18 cellular contexts compared by ENCODE assay signal in the genomic region with DNA sequence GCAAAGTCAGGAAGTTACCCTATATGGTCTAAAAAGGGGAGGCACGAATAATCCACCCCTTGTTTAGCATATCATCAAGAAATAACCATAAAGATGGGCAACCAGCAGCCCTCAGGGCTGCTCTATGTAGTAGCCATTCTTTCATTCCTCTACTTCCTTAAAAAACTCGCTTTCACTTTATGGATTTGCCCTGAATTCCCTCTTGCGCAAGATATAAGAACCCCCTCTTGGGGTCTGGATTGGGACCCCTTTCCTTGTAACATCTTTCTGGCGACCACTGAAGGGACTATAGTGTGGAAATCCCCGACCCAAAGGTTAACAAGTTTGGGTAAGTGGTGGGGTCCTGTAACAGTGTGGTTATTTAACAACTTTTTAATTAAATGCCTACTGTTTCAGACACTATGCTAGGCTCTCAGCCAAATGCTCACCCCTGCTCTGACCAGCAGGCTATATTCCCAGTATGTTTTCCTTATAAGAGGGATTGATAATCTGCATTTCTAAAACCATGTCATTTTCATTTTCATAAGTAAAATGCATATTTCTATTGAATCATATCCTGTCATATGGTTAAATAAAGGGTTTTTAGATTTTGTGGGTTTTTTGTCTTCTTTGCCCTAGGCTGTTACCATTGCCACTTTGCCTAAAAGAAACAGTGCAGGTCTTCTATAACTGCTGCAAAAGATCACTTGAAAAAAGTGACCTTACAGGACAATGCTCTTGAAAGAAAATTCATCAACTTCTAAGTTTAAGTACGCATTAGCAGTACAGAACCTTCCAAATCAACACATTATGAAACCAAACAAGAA. TPM values are rescaled to one million over a fixed set of nuclear protein-coding genes. Genes with fewer than 3 reads are reported as not detected.
DNase-seq lines count a peak whose midpoint lies in the region; ATAC-seq, FAIRE-seq and TF ChIP-seq lines count a peak whose summit lies in the region.
"Had no signal": no experiment of that assay in that cellular context is flagged by ENCODE, and none has a peak within 500 bp of the region (broad histone marks: within the 10 kb centered on the region; RNA-seq: fewer than 3 reads in every experiment).

No MANE protein-coding gene starts in this region.

- peaks cover 8% of the 10 kb centered on the region for H3K36me3 Mint-ChIP-seq in activated CD4-positive, alpha-beta T cell treated with anti-CD3 and anti-CD28 coated beads for 36 hours (ENCODE audit: low read depth)
- peaks cover 10% of the 10 kb centered on the region for H3K36me3 Mint-ChIP-seq in activated naive CD8-positive, alpha-beta T cell treated with anti-CD3 and anti-CD28 coated beads, Interleukin-2, amount 50 U/mL, for 24 hours (ENCODE audit: low read depth)
- H3K36me3 Mint-ChIP-seq in osteocyte (ENCODE audit: unreplicated experiment), result peaks cover 5% of the 10 kb centered on the region

- FAIRE-seq in GM19239 (lab: Jason Lieb, UNC), result no peak

- H3K9me3 ChIP-seq in osteoblast (ENCODE audit: low read depth, low read length), result no peaks in the 10 kb centered on the region
- H3K9me3 ChIP-seq: MG63 had no signal

- no peak overlapping the region for H3K4me3 Mint-ChIP-seq in activated CD4-positive, alpha-beta T cell treated with anti-CD3 and anti-CD28 coated beads for 36 hours
- no peak overlapping the region for H3K4me3 Mint-ChIP-seq in activated naive CD8-positive, alpha-beta T cell treated with anti-CD3 and anti-CD28 coated beads, Interleukin-2, amount 50 U/mL, for 24 hours
- H3K4me3 Mint-ChIP-seq in osteocyte (ENCODE audit: unreplicated experiment), result no peak overlapping the region
- H3K4me3 Mint-ChIP-seq: CD14-positive monocyte had no signal

- H3K4me2 ChIP-seq in osteoblast (ENCODE audit: insufficient read depth, low read length), result no peak overlapping the region
- H3K4me2 ChIP-seq: KMS-11 had no signal

- POLR2A ChIA-PET in activated CD4-positive, alpha-beta T cell treated with anti-CD3 and anti-CD28 coated beads for 36 hours (lab: Charles Lee), result no interaction called here

- H3K4me1 ChIP-seq in osteoblast (ENCODE audit: insufficient read depth, low read length), result no peaks in the 10 kb centered on the region

- H3K27me3 ChIP-seq in osteoblast (ENCODE audit: insufficient read depth, low read length), result no peaks in the 10 kb centered on the region
- H3K27me3 ChIP-seq: MG63 had no signal

- peaks cover 2% of the 10 kb centered on the region for H3K79me2 ChIP-seq in osteoblast (ENCODE audit: insufficient read depth, low read length)

- H2AFZ ChIP-seq in osteoblast (ENCODE audit: low read length), result no peak overlapping the region

- no peaks in the 10 kb centered on the region for H3K27me3 Mint-ChIP-seq in activated CD4-positive, alpha-beta T cell treated with anti-CD3 and anti-CD28 coated beads for 36 hours
- H3K27me3 Mint-ChIP-seq in activated naive CD8-positive, alpha-beta T cell treated with anti-CD3 and anti-CD28 coated beads, Interleukin-2, amount 50 U/mL, for 24 hours, result no peaks in the 10 kb centered on the region
- no peaks in the 10 kb centered on the region for H3K27me3 Mint-ChIP-seq in osteocyte (ENCODE audit: unreplicated experiment)

- no peak overlapping the region for H3K27ac Mint-ChIP-seq in activated CD4-positive, alpha-beta T cell treated with anti-CD3 and anti-CD28 coated beads for 36 hours
- no peak overlapping the region for H3K27ac Mint-ChIP-seq in activated naive CD8-positive, alpha-beta T cell treated with anti-CD3 and anti-CD28 coated beads, Interleukin-2, amount 50 U/mL, for 24 hours
- H3K27ac Mint-ChIP-seq in osteocyte (ENCODE audit: unreplicated experiment), result no peak overlapping the region

- DNase-seq in activated CD4-positive, alpha-beta T cell treated with anti-CD3 and anti-CD28 coated beads for 36 hours, result no peak
- no peak for DNase-seq in activated CD4-positive, alpha-beta T cell treated with anti-CD3 and anti-CD28 coated beads for 1 hour
- DNase-seq in SK-MEL-5 (ENCODE audit: low read depth, low spot score) (peak; percentile 4), osteoblast (ENCODE audit: insufficient read length, low spot score, missing footprints) (peak; percentile 22), NCI-H2029 treated with DMSO at 0.1 percent for 48 hours (lab: John Stamatoyannopoulos, UW) (no peak), GM19239 (ENCODE audit: insufficient read length, low spot score) (no peak), osteocyte (ENCODE audit: extremely low spot score, unreplicated experiment) (no peak)
- DNase-seq in activated naive CD8-positive, alpha-beta T cell treated with anti-CD3 and anti-CD28 coated beads, Interleukin-2, amount 50 U/mL, for 24 hours, result no peak
- DNase-seq: COR-L47, DMS153, EL, MG63, NCI-H1105, NCI-H187, NCI-H774 had no signal

- H3K4me3 ChIP-seq in osteoblast (ENCODE audit: insufficient read depth, low read length), result no peak overlapping the region
- H3K4me3 ChIP-seq: MG63 had no signal

- no peak overlapping the region for H3K27ac ChIP-seq in osteoblast (ENCODE audit: low read depth, low read length)
- H3K27ac ChIP-seq: KMS-11 had no signal

- CTCF ChIA-PET in activated CD4-positive, alpha-beta T cell treated with anti-CD3 and anti-CD28 coated beads for 36 hours (lab: Charles Lee), result interaction anchor here (0.8 kb wide), 1 partner anchor 9 kb away, joined by 3 read pairs; no protein-coding TSS in a partner anchor

- no peaks in the 10 kb centered on the region for H4K20me1 ChIP-seq in osteoblast (ENCODE audit: insufficient read depth, low read length)

- in situ Hi-C loops in SK-MEL-5 (cut with HindIII; ENCODE audit: low pct_unique_long_range_greater_than_20kb, low sequenced_read_pairs), result no loop called here

- H3K9me3 Mint-ChIP-seq in activated CD4-positive, alpha-beta T cell treated with anti-CD3 and anti-CD28 coated beads for 36 hours (ENCODE audit: low read depth), result no peaks in the 10 kb centered on the region
- no peaks in the 10 kb centered on the region for H3K9me3 Mint-ChIP-seq in activated naive CD8-positive, alpha-beta T cell treated with anti-CD3 and anti-CD28 coated beads, Interleukin-2, amount 50 U/mL, for 24 hours
- H3K9me3 Mint-ChIP-seq in osteocyte (ENCODE audit: unreplicated experiment), result no peaks in the 10 kb centered on the region

- intact Hi-C loops in activated CD4-positive, alpha-beta T cell treated with anti-CD3 and anti-CD28 coated beads for 36 hours (cut with DNase I, micrococcal nuclease), result loop anchor here in 1 of 2 experiments (2.0 kb wide), 1 partner anchor 38 kb away; no protein-coding TSS in a partner anchor

- ATAC-seq in activated CD4-positive, alpha-beta T cell treated with anti-CD3 and anti-CD28 coated beads for 36 hours, result peak; percentile 57
- ATAC-seq in activated naive CD8-positive, alpha-beta T cell treated with anti-CD3 and anti-CD28 coated beads, Interleukin-2, amount 50 U/mL, for 24 hours, result peak; percentile 74
- ATAC-seq: Panc1 had no signal

- no peaks in the 10 kb centered on the region for H3K36me3 ChIP-seq in osteoblast (ENCODE audit: insufficient read depth, low read length)

- peaks cover 23% of the 10 kb centered on the region for H3K4me1 Mint-ChIP-seq in activated CD4-positive, alpha-beta T cell treated with anti-CD3 and anti-CD28 coated beads for 36 hours
- peaks cover 30% of the 10 kb centered on the region for H3K4me1 Mint-ChIP-seq in activated naive CD8-positive, alpha-beta T cell treated with anti-CD3 and anti-CD28 coated beads, Interleukin-2, amount 50 U/mL, for 24 hours
- peaks cover 12% of the 10 kb centered on the region for H3K4me1 Mint-ChIP-seq in osteocyte (ENCODE audit: unreplicated experiment)

- no peak for TF ChIP-seq CTCF in osteoblast (IDR thresholded peaks at IDR 0.05; ENCODE audit: extremely low read depth, low read depth, low read length)
- no peak for TF ChIP-seq CTCF in osteocyte (IDR thresholded peaks at IDR 0.05)

RNA-seq across cellular contexts. Expression of gene ANAPC10, which starts 41.5 kb away (rescaled TPM):
- total RNA-seq in activated CD4-positive, alpha-beta T cell treated with anti-CD3 and anti-CD28 coated beads for 36 hours, result 10 to 100 TPM; 27.7 to 31.5 TPM
- total RNA-seq in SK-MEL-5 (2014; rRNA removed; shearing (Covaris generic)), result 18.9 and 22.5 TPM in 2 replicates
- 10.8 and 12.2 TPM in 2 replicates for polyA plus RNA-seq in SK-MEL-5 (2015; cell fraction: cytosol; rRNA removed)
- polyA plus RNA-seq in SK-MEL-5 (2015; cell fraction: nucleus; rRNA removed), result 11.8 and 16.0 TPM in 2 replicates
- total RNA-seq in osteoblast (22.8 and 23.9 TPM in 2 replicates), osteocyte (16.8 and 21.8 TPM in 2 replicates)

RNA-seq across cellular contexts. Expression of gene ABCE1, which starts 41.6 kb away (rescaled TPM):
- 100 to 1,000 TPM; 148 to 172 TPM for total RNA-seq in activated CD4-positive, alpha-beta T cell treated with anti-CD3 and anti-CD28 coated beads for 36 hours
- total RNA-seq in SK-MEL-5 (2014; rRNA removed; shearing (Covaris generic)), result 115 and 142 TPM in 2 replicates
- 58.1 and 69.9 TPM in 2 replicates for polyA plus RNA-seq in SK-MEL-5 (2015; cell fraction: cytosol; rRNA removed)
- 124 and 167 TPM in 2 replicates for polyA plus RNA-seq in SK-MEL-5 (2015; cell fraction: nucleus; rRNA removed)
- total RNA-seq in osteoblast, result 80.7 and 90.5 TPM in 2 replicates
- 45.6 and 46.5 TPM in 2 replicates for total RNA-seq in osteocyte

Comparison
In these comparisons a context has a peak if more than half of its experiments do, and no peak if none do; other contexts are left out.
1. DNase-seq: peak in SK-MEL-5 (single experiment) and osteoblast (single experiment); none in activated CD4-positive, alpha-beta T cell treated with anti-CD3 and anti-CD28 coated beads for 36 hours (single experiment), activated CD4-positive, alpha-beta T cell treated with anti-CD3 and anti-CD28 coated beads for 1 hour (single experiment), activated naive CD8-positive, alpha-beta T cell treated with anti-CD3 and anti-CD28 coated beads, Interleukin-2, amount 50 U/mL, for 24 hours (single experiment), NCI-H2029 treated with DMSO at 0.1 percent for 48 hours (single experiment), GM19239 (single experiment) and osteocyte (single experiment).